In genomic region chr17:41647940-41648410, GRCh38 we compare ENCODE assay signal across 1 cellular context.
A peak's percentile ranks its signal among the peaks of the same experiment; 100 is the strongest.
TF ChIP-seq lines count a peak whose summit lies in the region.

No MANE protein-coding gene starts in this region.

TF ChIP-seq in IMR-90, 13 proteins besides CTCF, POLR2A, EP300 and RAD21:
- TF ChIP-seq SMC3 (IDR thresholded peaks at IDR 0.05; ENCODE audit: low read depth, low read length), result peak; percentile 88
- TF ChIP-seq, protein P1, sequence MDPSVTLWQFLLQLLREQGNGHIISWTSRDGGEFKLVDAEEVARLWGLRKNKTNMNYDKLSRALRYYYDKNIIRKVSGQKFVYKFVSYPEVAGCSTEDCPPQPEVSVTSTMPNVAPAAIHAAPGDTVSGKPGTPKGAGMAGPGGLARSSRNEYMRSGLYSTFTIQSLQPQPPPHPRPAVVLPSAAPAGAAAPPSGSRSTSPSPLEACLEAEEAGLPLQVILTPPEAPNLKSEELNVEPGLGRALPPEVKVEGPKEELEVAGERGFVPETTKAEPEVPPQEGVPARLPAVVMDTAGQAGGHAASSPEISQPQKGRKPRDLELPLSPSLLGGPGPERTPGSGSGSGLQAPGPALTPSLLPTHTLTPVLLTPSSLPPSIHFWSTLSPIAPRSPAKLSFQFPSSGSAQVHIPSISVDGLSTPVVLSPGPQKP (IDR thresholded peaks at IDR 0.05; ENCODE audit: borderline replicate concordance, low read depth, low read length), result no peak
